In genomic region chr5:93382188-93382587, GRCh38 we compare ENCODE assay signal across 25 cellular contexts.
DNase-seq lines count a peak whose midpoint lies in the region; ATAC-seq, FAIRE-seq and TF ChIP-seq lines count a peak whose summit lies in the region.
"Had no signal": no experiment of that assay in that cellular context is flagged by ENCODE, and none has a peak within 500 bp of the region (broad histone marks: within the 10 kb centered on the region; RNA-seq: fewer than 3 reads in every experiment).

No MANE protein-coding gene starts in this region.

- H3K4me2 ChIP-seq in hepatocyte (no peak overlapping the region), neural progenitor cell (peak overlapping the region; percentile 6)
- H3K4me2 ChIP-seq: A549 had no signal

- TF ChIP-seq CTCF in hepatocyte (IDR thresholded peaks at IDR 0.05; ENCODE audit: poor library complexity) (no peak), neural progenitor cell (IDR thresholded peaks at IDR 0.05) (no peak)

- H3K9ac ChIP-seq in neural progenitor cell: no peak overlapping the region
- H3K9ac ChIP-seq: GM23248 had no signal

- H3K4me1 ChIP-seq in hepatocyte (ENCODE audit: insufficient read depth) (no peaks in the 10 kb centered on the region), neural progenitor cell (peaks cover 32% of the 10 kb centered on the region), small intestine (ENCODE audit: control insufficient read depth in 2 of 2, insufficient read depth in 1 of 2, low read depth in 1 of 2, low read length in 1 of 2) (no peaks in the 10 kb centered on the region)
- H3K4me1 ChIP-seq: A549 had no signal

- no peaks in the 10 kb centered on the region for H3F3A ChIP-seq in neural progenitor cell (ENCODE audit: low read depth)

- peaks cover 2% of the 10 kb centered on the region for H3K36me3 Mint-ChIP-seq in neural progenitor cell
- H3K36me3 Mint-ChIP-seq: IgD-negative memory B cell had no signal

- H3K4me1 Mint-ChIP-seq in neural progenitor cell: peaks cover 61% of the 10 kb centered on the region
- H3K4me1 Mint-ChIP-seq: IgD-negative memory B cell had no signal

- H3K27ac ChIP-seq in hepatocyte: no peak overlapping the region
- H3K27ac ChIP-seq in neural progenitor cell: no peak overlapping the region
- H3K27ac ChIP-seq in small intestine (ENCODE audit: low read depth in 1 of 2, low read length in 1 of 2): no peak overlapping the region
- H3K27ac ChIP-seq: A549, C4-2B, GM23248, HL-60 had no signal

- peaks cover 5% of the 10 kb centered on the region for H3K9me3 Mint-ChIP-seq in neural progenitor cell

- peaks cover 3% of the 10 kb centered on the region for H3K27me3 Mint-ChIP-seq in neural progenitor cell (ENCODE audit: insufficient read depth, low read depth)
- H3K27me3 Mint-ChIP-seq: IgD-negative memory B cell had no signal

- 93% methylated on average over 2 of the region's 2 CpGs for WGBS in hepatocyte (ENCODE audit: low lambda C conversion rate, missing lambda C conversion rate)
- 69 to 80% (median 75%) methylated on average over 2 of the region's 2 CpGs for WGBS in small intestine, 3 donors

- peak overlapping the region; percentile 13 for H2AFZ ChIP-seq in hepatocyte
- peak overlapping the region; percentile 83 for H2AFZ ChIP-seq in neural progenitor cell (replicated peaks)
- H2AFZ ChIP-seq: GM23248 had no signal

- peak; percentile 54 for ATAC-seq in GM18511 (IDR thresholded peaks at IDR 0.05; ENCODE audit: unreplicated experiment)
- no peak for ATAC-seq in HG03139 (IDR thresholded peaks at IDR 0.05; ENCODE audit: unreplicated experiment)
- ATAC-seq: A549 had no signal

- no peaks in the 10 kb centered on the region for H3K9me3 ChIP-seq in hepatocyte (ENCODE audit: low read depth)
- no peaks in the 10 kb centered on the region for H3K9me3 ChIP-seq in neural progenitor cell (ENCODE audit: low read depth)
- H3K9me3 ChIP-seq in small intestine (ENCODE audit: control insufficient read depth, low read depth): no peaks in the 10 kb centered on the region
- H3K9me3 ChIP-seq: A549 had no signal

- H3K9me2 ChIP-seq in hepatocyte (replicated peaks; ENCODE audit: insufficient read depth): no peaks in the 10 kb centered on the region

- H3K27ac Mint-ChIP-seq in neural progenitor cell: peak overlapping the region; percentile 62
- H3K27ac Mint-ChIP-seq: IgD-negative memory B cell had no signal

- H3K27me3 ChIP-seq in hepatocyte (no peaks in the 10 kb centered on the region), neural progenitor cell (no peaks in the 10 kb centered on the region), small intestine (ENCODE audit: control insufficient read depth in 2 of 2, insufficient read depth in 2 of 2, low read length in 2 of 2) (no peaks in the 10 kb centered on the region)

- H3K4me3 ChIP-seq in hepatocyte (no peak overlapping the region), neural progenitor cell (no peak overlapping the region), small intestine (ENCODE audit: low read depth in 1 of 2, low read length in 2 of 2) (no peak overlapping the region)
- H3K4me3 ChIP-seq: A549, GM23248 had no signal

- no peaks in the 10 kb centered on the region for H4K20me1 ChIP-seq in hepatocyte (ENCODE audit: insufficient read depth, poor library complexity, severe bottlenecking)
- no peaks in the 10 kb centered on the region for H4K20me1 ChIP-seq in neural progenitor cell (ENCODE audit: low read depth)

- DNase-seq in NCI-H69 (lab: John Stamatoyannopoulos, UW) (peak; percentile 22), hepatocyte (ENCODE audit: low spot score) (no peak), neural progenitor cell (ENCODE audit: low spot score) (peak; percentile 15), small intestine (no peak), medulla oblongata (ENCODE audit: extremely low spot score) (no peak), NCI-H1092 (lab: John Stamatoyannopoulos, UW) (no peak)
- DNase-seq: DMS 273 treated with DMSO at 0.1 percent for 48 hours, GDM1, GM23248, Kasumi-1, MM.1S, NCI-H1105 treated with DMSO at 0.1 percent for 48 hours, NCI-H187 treated with DMSO at 0.1 percent for 48 hours, NCI-H345, NCI-H748 treated with DMSO at 0.1 percent for 48 hours, RPMI8226, SIG-M5 had no signal

- H3K36me3 ChIP-seq in hepatocyte (replicated peaks; ENCODE audit: insufficient read depth, low read depth) (no peaks in the 10 kb centered on the region), neural progenitor cell (no peaks in the 10 kb centered on the region), small intestine (ENCODE audit: control insufficient read depth in 2 of 2, insufficient read depth in 2 of 2, low read length in 2 of 2) (no peaks in the 10 kb centered on the region)

- FAIRE-seq in small intestine (lab: Jason Lieb, UNC): no peak
- FAIRE-seq: A549, GM12892, HTR-8/SVneo had no signal

- H3K4me3 Mint-ChIP-seq in neural progenitor cell: peak overlapping the region; percentile 12
- H3K4me3 Mint-ChIP-seq: IgD-negative memory B cell had no signal

- no peaks in the 10 kb centered on the region for H3K79me2 ChIP-seq in hepatocyte
- H3K79me2 ChIP-seq in neural progenitor cell (ENCODE audit: low read depth): no peaks in the 10 kb centered on the region

Comparison
In these comparisons a context has a peak if more than half of its experiments do, and no peak if none do; other contexts are left out.
1. DNase-seq: peak in NCI-H69 (single experiment) and neural progenitor cell (single experiment); none in hepatocyte (single experiment), small intestine (single experiment), medulla oblongata (single experiment) and NCI-H1092 (single experiment).